ENCODE assay signal across 1 cellular context in the genomic region with DNA sequence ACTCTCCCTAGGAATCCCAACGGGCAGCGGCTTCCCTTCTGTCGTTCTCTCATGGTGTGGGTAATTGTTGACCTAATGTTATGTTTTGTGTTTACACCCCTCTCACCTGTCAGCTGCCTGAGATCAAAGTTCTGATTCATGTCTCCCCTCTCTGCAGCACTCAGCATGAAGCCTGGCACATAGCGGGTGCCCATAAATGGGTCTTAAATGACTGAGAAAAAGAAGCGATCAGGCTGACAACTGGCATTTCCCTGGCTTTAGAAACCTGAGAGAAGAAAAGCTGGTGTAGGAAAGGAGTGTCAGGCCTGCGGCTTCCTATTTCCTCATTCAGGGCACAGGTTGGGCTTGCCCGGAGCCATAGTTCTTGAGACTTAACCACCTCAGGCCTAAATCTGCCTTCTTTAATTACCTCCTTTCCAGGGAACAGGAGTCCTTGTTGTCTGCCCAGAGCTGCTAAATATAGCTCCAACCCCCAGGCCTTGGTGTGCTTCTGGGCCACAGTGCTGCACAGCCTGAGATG.
A peak's percentile ranks its signal among the peaks of the same experiment; 100 is the strongest.
TF ChIP-seq lines count a peak whose summit lies in the region.

No MANE protein-coding gene starts in this region.

TF ChIP-seq in HepG2, 621 proteins besides CTCF, POLR2A, EP300 and RAD21 (continued from another document and continues in another):
- TF ChIP-seq, protein P1, sequence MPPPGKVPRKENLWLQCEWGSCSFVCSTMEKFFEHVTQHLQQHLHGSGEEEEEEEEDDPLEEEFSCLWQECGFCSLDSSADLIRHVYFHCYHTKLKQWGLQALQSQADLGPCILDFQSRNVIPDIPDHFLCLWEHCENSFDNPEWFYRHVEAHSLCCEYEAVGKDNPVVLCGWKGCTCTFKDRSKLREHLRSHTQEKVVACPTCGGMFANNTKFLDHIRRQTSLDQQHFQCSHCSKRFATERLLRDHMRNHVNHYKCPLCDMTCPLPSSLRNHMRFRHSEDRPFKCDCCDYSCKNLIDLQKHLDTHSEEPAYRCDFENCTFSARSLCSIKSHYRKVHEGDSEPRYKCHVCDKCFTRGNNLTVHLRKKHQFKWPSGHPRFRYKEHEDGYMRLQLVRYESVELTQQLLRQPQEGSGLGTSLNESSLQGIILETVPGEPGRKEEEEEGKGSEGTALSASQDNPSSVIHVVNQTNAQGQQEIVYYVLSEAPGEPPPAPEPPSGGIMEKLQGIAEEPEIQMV (CRISPR knock-in tag; IDR thresholded peaks at IDR 0.05; ENCODE audit: low read depth): no peak
- no peak for TF ChIP-seq LRRFIP1 (CRISPR knock-in tag; conservative IDR thresholded peaks at IDR 0.05)
- no peak for TF ChIP-seq ZNF570 (CRISPR knock-in tag; IDR thresholded peaks at IDR 0.05; ENCODE audit: borderline replicate concordance)
- no peak; the same call in 1 of the 2 replicates for TF ChIP-seq ZNF350 (CRISPR knock-in tag; IDR thresholded peaks at IDR 0.05; ENCODE audit: borderline replicate concordance, low read depth)
- no peak for TF ChIP-seq ZNF30 (CRISPR knock-in tag; IDR thresholded peaks at IDR 0.05)
- no peak for TF ChIP-seq ZNF383 (CRISPR knock-in tag; IDR thresholded peaks at IDR 0.05; ENCODE audit: borderline replicate concordance)
- TF ChIP-seq ZNF569 (CRISPR knock-in tag; IDR thresholded peaks at IDR 0.05; ENCODE audit: borderline replicate concordance): no peak
- TF ChIP-seq ZBTB26 (CRISPR knock-in tag; IDR thresholded peaks at IDR 0.05; ENCODE audit: borderline replicate concordance): no peak
- TF ChIP-seq ZNF816 (CRISPR knock-in tag; IDR thresholded peaks at IDR 0.05; ENCODE audit: borderline replicate concordance): no peak
- TF ChIP-seq, protein P2, sequence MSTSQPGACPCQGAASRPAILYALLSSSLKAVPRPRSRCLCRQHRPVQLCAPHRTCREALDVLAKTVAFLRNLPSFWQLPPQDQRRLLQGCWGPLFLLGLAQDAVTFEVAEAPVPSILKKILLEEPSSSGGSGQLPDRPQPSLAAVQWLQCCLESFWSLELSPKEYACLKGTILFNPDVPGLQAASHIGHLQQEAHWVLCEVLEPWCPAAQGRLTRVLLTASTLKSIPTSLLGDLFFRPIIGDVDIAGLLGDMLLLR (CRISPR knock-in tag; IDR thresholded peaks at IDR 0.05): no peak
- no peak for TF ChIP-seq FOXO4 (CRISPR knock-in tag; conservative IDR thresholded peaks at IDR 0.05)
- TF ChIP-seq ZNF546 (CRISPR knock-in tag; conservative IDR thresholded peaks at IDR 0.05): no peak
- no peak for TF ChIP-seq CREB3 (CRISPR knock-in tag; IDR thresholded peaks at IDR 0.05)
- TF ChIP-seq MAZ (IDR thresholded peaks at IDR 0.05; ENCODE audit: borderline replicate concordance, low read depth, low read length): no peak
- no peak for TF ChIP-seq MAZ (CRISPR knock-in tag; IDR thresholded peaks at IDR 0.05; ENCODE audit: low read depth)
- TF ChIP-seq MATR3 (CRISPR knock-in tag; IDR thresholded peaks at IDR 0.05): no peak
- no peak for TF ChIP-seq TERF1 (CRISPR knock-in tag; IDR thresholded peaks at IDR 0.05)
- TF ChIP-seq SNAI1 (CRISPR knock-in tag; IDR thresholded peaks at IDR 0.05; ENCODE audit: borderline replicate concordance): no peak
- TF ChIP-seq, protein P3, sequence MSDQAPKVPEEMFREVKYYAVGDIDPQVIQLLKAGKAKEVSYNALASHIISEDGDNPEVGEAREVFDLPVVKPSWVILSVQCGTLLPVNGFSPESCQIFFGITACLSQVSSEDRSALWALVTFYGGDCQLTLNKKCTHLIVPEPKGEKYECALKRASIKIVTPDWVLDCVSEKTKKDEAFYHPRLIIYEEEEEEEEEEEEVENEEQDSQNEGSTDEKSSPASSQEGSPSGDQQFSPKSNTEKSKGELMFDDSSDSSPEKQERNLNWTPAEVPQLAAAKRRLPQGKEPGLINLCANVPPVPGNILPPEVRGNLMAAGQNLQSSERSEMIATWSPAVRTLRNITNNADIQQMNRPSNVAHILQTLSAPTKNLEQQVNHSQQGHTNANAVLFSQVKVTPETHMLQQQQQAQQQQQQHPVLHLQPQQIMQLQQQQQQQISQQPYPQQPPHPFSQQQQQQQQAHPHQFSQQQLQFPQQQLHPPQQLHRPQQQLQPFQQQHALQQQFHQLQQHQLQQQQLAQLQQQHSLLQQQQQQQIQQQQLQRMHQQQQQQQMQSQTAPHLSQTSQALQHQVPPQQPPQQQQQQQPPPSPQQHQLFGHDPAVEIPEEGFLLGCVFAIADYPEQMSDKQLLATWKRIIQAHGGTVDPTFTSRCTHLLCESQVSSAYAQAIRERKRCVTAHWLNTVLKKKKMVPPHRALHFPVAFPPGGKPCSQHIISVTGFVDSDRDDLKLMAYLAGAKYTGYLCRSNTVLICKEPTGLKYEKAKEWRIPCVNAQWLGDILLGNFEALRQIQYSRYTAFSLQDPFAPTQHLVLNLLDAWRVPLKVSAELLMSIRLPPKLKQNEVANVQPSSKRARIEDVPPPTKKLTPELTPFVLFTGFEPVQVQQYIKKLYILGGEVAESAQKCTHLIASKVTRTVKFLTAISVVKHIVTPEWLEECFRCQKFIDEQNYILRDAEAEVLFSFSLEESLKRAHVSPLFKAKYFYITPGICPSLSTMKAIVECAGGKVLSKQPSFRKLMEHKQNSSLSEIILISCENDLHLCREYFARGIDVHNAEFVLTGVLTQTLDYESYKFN (CRISPR knock-in tag; conservative IDR thresholded peaks at IDR 0.05): peak; percentile 83
- TF ChIP-seq ZNF407 (CRISPR knock-in tag; IDR thresholded peaks at IDR 0.05; ENCODE audit: not compliant biosample characterization): no peak
- no peak for TF ChIP-seq ZNF543 (CRISPR knock-in tag; IDR thresholded peaks at IDR 0.05)
- peak; percentile 87 for TF ChIP-seq TBX2 (CRISPR knock-in tag; IDR thresholded peaks at IDR 0.05; ENCODE audit: borderline replicate concordance)
- TF ChIP-seq CEBPG (CRISPR knock-in tag; IDR thresholded peaks at IDR 0.05): 0 out of 2 replicates have a peak, but pooled peaks have one; percentile 12
- TF ChIP-seq RORA (CRISPR knock-in tag; IDR thresholded peaks at IDR 0.05): no peak
- no peak for TF ChIP-seq MLLT10 (CRISPR knock-in tag; IDR thresholded peaks at IDR 0.05)
- no peak for TF ChIP-seq ZNF510 (CRISPR knock-in tag; IDR thresholded peaks at IDR 0.05; ENCODE audit: low read depth)
- no peak for TF ChIP-seq ZKSCAN1 (IDR thresholded peaks at IDR 0.05; ENCODE audit: low read length)
- no peak for TF ChIP-seq HOXA3 (CRISPR knock-in tag; IDR thresholded peaks at IDR 0.05)
- TF ChIP-seq PAX8 (CRISPR knock-in tag; IDR thresholded peaks at IDR 0.05; ENCODE audit: borderline replicate concordance): no peak
- TF ChIP-seq HNRNPH1 (optimal IDR thresholded peaks at IDR 0.05; ENCODE audit: low read depth, low read length): no peak
- no peak for TF ChIP-seq SNAPC5 (CRISPR knock-in tag; IDR thresholded peaks at IDR 0.05; ENCODE audit: borderline replicate concordance)
- TF ChIP-seq KDM2A (CRISPR knock-in tag; IDR thresholded peaks at IDR 0.05; ENCODE audit: borderline replicate concordance, low read depth): 0 out of 2 replicates have a peak, but pooled peaks have one; percentile 42
